ENCODE assay signal across 10 cellular contexts in the genomic region with DNA sequence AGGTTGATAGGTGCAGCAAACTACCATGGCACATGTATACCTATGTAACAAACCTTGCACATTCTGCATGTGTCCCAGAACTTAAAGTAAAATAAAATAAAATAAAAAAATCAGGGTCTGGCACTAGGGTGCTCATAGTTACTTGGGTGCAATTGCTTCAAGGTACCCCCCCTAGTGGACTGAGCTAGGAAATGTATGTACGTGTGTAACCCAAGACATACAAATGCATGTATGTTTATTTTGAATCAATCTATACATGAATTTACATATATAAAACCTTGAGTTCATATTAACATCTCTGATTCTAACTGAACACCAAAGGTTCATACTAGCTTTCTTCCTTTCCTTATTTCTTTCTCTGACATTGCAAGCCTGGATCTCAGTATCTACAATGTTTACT. TPM values are rescaled to one million over a fixed set of nuclear protein-coding genes. Genes with fewer than 3 reads are reported as not detected.
DNase-seq lines count a peak whose midpoint lies in the region; ATAC-seq, FAIRE-seq and TF ChIP-seq lines count a peak whose summit lies in the region.
"Had no signal": no experiment of that assay in that cellular context is flagged by ENCODE, and none has a peak within 500 bp of the region (broad histone marks: within the 10 kb centered on the region; RNA-seq: fewer than 3 reads in every experiment).

No MANE protein-coding gene starts in this region.

- ATAC-seq in GM18868 (IDR thresholded peaks at IDR 0.05; ENCODE audit: unreplicated experiment) (peak; percentile 30), GM18909 (IDR thresholded peaks at IDR 0.05; ENCODE audit: poor library complexity, unreplicated experiment) (no peak)

- H3K36me3 ChIP-seq in WERI-Rb-1 (peaks cover 17% of the 10 kb centered on the region), kidney (ENCODE audit: control insufficient read depth in 1 of 2, insufficient read depth in 2 of 2, low read length in 2 of 2) (no peaks in the 10 kb centered on the region)

- DNase-seq in CD1c-positive myeloid dendritic cell (ENCODE audit: extremely low spot score) = peak; percentile 12
- DNase-seq in WERI-Rb-1 = peak; percentile 19
- no peak for DNase-seq in kidney
- no peak for DNase-seq in pons (ENCODE audit: low spot score)
- no peak for DNase-seq in posterior vena cava (ENCODE audit: low spot score)
- DNase-seq in hepatic stellate cell (ENCODE audit: low spot score) = no peak
- DNase-seq: testis had no signal

- H3K9me3 ChIP-seq in WERI-Rb-1 (ENCODE audit: severe bottlenecking) (no peaks in the 10 kb centered on the region), kidney (ENCODE audit: control insufficient read depth in 1 of 2, low read length in 2 of 2) (no peaks in the 10 kb centered on the region)
- H3K9me3 ChIP-seq: testis had no signal

- TF ChIP-seq CTCF in WERI-Rb-1 (IDR thresholded peaks at IDR 0.05; ENCODE audit: low read depth, low read length) (peak; percentile 41; the same call in 1 of the 2 replicates), kidney (IDR thresholded peaks at IDR 0.05; ENCODE audit: borderline replicate concordance, extremely low read depth, insufficient read depth) (peak; percentile 24)

- intact Hi-C loops in kidney (cut with DNase I) (no loop called here), posterior vena cava (cut with DNase I) (no loop called here)

- no peak overlapping the region for H3K27ac ChIP-seq in WERI-Rb-1
- no peak overlapping the region for H3K27ac ChIP-seq in kidney (ENCODE audit: low read depth in 2 of 2, low read length in 2 of 2)
- H3K27ac ChIP-seq: testis had no signal

- H3K4me3 ChIP-seq in WERI-Rb-1 (ENCODE audit: low read depth, low read length) (no peak overlapping the region), kidney (ENCODE audit: low read length in 2 of 2) (no peak overlapping the region)
- H3K4me3 ChIP-seq: testis had no signal

- no peak for FAIRE-seq in kidney (lab: Jason Lieb, UNC)
- FAIRE-seq: TTC549 had no signal

- no peaks in the 10 kb centered on the region for H3K4me1 ChIP-seq in kidney (ENCODE audit: control insufficient read depth in 1 of 2, insufficient read depth in 1 of 2, low read depth in 1 of 2, low read length in 2 of 2)
- H3K4me1 ChIP-seq: testis had no signal

- no peaks in the 10 kb centered on the region for H3K27me3 ChIP-seq in WERI-Rb-1 (ENCODE audit: insufficient read depth, low read depth, severe bottlenecking)
- H3K27me3 ChIP-seq: testis had no signal

- no peak overlapping the region for H3K9ac ChIP-seq in kidney (ENCODE audit: low read length in 2 of 2)

RNA-seq across cellular contexts. Expression of gene USP37, which starts 51.5 kb away (rescaled TPM):
- total RNA-seq in kidney (13.5 TPM), posterior vena cava (10 to 100 TPM; 11.7 to 13.9 TPM)
- 1.8 TPM for polyA plus RNA-seq in kidney (ENCODE audit: insufficient read depth, low read depth, low replicate concordance)

RNA-seq across cellular contexts. Expression of gene CNOT9, which starts 52.0 kb away (rescaled TPM):
- total RNA-seq in kidney = 35.8 TPM
- polyA plus RNA-seq in kidney (ENCODE audit: insufficient read depth, low read depth, low replicate concordance) = 12.6 TPM
- 10 to 100 TPM; 29.3 to 31.5 TPM for total RNA-seq in posterior vena cava

Comparison
In these comparisons a context has a peak if more than half of its experiments do, and no peak if none do; other contexts are left out.
1. DNase-seq: peak in CD1c-positive myeloid dendritic cell (single experiment) and WERI-Rb-1 (single experiment); none in kidney (single experiment), pons (single experiment), posterior vena cava (single experiment) and hepatic stellate cell (single experiment).